In the genomic region with DNA sequence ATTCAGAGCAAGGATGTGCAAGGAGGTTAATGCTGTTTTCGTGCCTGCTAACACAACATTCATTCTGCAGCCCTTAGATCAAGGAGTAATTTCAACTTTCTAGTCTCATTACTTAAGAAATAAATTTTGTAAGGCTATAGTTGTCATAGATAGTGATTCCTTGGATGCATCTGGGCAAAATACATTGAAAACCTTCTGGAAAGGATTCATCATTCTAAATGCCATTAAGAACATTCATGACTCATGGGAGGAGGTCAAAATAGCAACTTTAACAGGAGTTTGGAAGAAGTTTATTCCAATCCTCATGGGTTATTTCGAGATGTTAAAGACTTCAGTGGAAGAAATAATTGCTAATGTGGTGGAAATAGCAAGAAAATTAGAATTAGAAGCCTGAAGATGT, we compare ENCODE assay signal across 1 cellular context.
TF ChIP-seq lines count a peak whose summit lies in the region.

No MANE protein-coding gene starts in this region.

TF ChIP-seq in IMR-90, 13 proteins besides CTCF, POLR2A, EP300 and RAD21 (continued from another document):
- TF ChIP-seq, protein P1, sequence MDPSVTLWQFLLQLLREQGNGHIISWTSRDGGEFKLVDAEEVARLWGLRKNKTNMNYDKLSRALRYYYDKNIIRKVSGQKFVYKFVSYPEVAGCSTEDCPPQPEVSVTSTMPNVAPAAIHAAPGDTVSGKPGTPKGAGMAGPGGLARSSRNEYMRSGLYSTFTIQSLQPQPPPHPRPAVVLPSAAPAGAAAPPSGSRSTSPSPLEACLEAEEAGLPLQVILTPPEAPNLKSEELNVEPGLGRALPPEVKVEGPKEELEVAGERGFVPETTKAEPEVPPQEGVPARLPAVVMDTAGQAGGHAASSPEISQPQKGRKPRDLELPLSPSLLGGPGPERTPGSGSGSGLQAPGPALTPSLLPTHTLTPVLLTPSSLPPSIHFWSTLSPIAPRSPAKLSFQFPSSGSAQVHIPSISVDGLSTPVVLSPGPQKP (IDR thresholded peaks at IDR 0.05; ENCODE audit: borderline replicate concordance, low read depth, low read length), result no peak
